ENCODE assay signal across 22 cellular contexts in the genomic region with DNA sequence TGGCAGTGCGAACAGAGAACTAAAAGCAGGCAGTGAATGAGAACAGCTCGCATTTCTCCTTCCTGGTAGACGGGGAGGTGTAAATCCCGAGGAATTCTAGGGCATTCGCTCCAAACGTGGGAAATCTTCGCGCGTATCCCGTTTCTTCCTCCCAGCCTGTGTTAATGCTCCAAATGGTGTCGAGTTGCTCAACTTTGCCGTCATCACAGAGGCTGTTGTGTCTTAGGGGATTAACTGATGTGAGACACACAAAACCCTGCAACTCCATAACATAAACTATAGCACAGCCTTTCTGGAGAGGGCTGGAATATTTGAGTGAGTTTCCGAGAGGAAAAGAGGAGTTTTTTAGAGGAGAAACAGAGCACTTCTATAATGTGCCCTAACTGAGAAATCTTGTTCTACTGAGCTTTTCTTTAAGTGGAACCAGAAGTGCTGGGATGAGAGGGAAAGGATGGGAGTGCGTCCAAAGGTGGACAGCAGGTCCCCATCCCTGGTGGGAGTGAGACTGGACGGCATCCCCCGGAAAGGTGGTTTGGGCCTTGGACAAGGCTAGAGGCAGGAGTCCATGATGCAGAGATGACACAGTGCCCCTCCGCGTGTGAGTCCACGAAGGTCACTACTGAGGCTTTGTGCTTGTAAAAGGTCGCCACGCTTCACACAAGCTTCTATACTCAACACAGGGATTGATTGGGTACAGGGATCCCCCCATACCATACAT. TPM values are rescaled to one million over a fixed set of nuclear protein-coding genes. Genes with fewer than 3 reads are reported as not detected.
"Had no signal": no experiment of that assay in that cellular context is flagged by ENCODE, and none has a peak within 500 bp of the region (broad histone marks: within the 10 kb centered on the region; RNA-seq: fewer than 3 reads in every experiment).

No MANE protein-coding gene starts in this region.

- H3K9me3 Mint-ChIP-seq: activated CD4-positive, alpha-beta T cell treated with anti-CD3 and anti-CD28 coated beads, Interleukin-2, amount 10 ng/mL, durations not matched to agents 24 days and 14 days; activated naive CD8-positive, alpha-beta T cell treated with anti-CD3 and anti-CD28 coated beads, Interleukin-2, amount 10 ng/mL, durations not matched to agents 7 days and 5 days; effector memory CD8-positive, alpha-beta T cell; WTC11 had no signal

- DNase-seq: activated CD4-positive, alpha-beta T cell treated with anti-CD3 and anti-CD28 coated beads, Interleukin-2, amount 10 ng/mL, durations not matched to agents 24 days and 14 days; activated CD8-positive, alpha-beta memory T cell treated with anti-CD3 and anti-CD28 coated beads, Interleukin-2, amount 50 U/mL, for 48 hours; activated naive CD8-positive, alpha-beta T cell treated with anti-CD3 and anti-CD28 coated beads, Interleukin-2, amount 10 ng/mL, durations not matched to agents 7 days and 5 days; dermis blood vessel endothelial cell; effector memory CD8-positive, alpha-beta T cell; heart right ventricle; naive thymus-derived CD4-positive, alpha-beta T cell; small intestine; stimulated activated CD4-positive, alpha-beta T cell treated with anti-CD3 and anti-CD28 coated beads, Interleukin-4, amount 100 ng/mL, for 4 hours; stimulated activated CD8-positive, alpha-beta memory T cell treated with anti-CD3 and anti-CD28 coated beads, Interleukin-4, amount 100 ng/mL, for 48 hours; stimulated activated naive CD8-positive, alpha-beta T cell treated with anti-CD3 and anti-CD28 coated beads, Interleukin-15, Interleukin-2, amounts not matched to agents 100 U/mL and 50 U/mL, for 24 hours; transverse colon had no signal

- H3K36me3 Mint-ChIP-seq: activated naive CD8-positive, alpha-beta T cell treated with anti-CD3 and anti-CD28 coated beads, Interleukin-2, amount 10 ng/mL, durations not matched to agents 7 days and 5 days; WTC11 had no signal

- ATAC-seq: effector memory CD8-positive, alpha-beta T cell; gastroesophageal sphincter; heart right ventricle; naive thymus-derived CD4-positive, alpha-beta T cell; stimulated activated naive CD8-positive, alpha-beta T cell treated with anti-CD3 and anti-CD28 coated beads, Interleukin-15, Interleukin-2, amounts not matched to agents 100 U/mL and 50 U/mL, for 24 hours; WTC11 had no signal

- FAIRE-seq: bronchial epithelial cell, islet of Langerhans, small intestine had no signal

- H3K27ac ChIP-seq: gastroesophageal sphincter, heart right ventricle, right atrium auricular region, transverse colon, vagina had no signal

- H3K4me3 Mint-ChIP-seq: activated CD4-positive, alpha-beta T cell treated with anti-CD3 and anti-CD28 coated beads, Interleukin-2, amount 10 ng/mL, durations not matched to agents 24 days and 14 days; activated naive CD8-positive, alpha-beta T cell treated with anti-CD3 and anti-CD28 coated beads, Interleukin-2, amount 10 ng/mL, durations not matched to agents 7 days and 5 days; effector memory CD8-positive, alpha-beta T cell had no signal

- H3K27ac Mint-ChIP-seq: activated CD4-positive, alpha-beta T cell treated with anti-CD3 and anti-CD28 coated beads, Interleukin-2, amount 10 ng/mL, durations not matched to agents 24 days and 14 days; effector memory CD8-positive, alpha-beta T cell; WTC11 had no signal

- H3K9me3 ChIP-seq: gastroesophageal sphincter, heart right ventricle, right atrium auricular region, transverse colon, vagina had no signal

- H3K36me3 ChIP-seq: gastroesophageal sphincter, heart right ventricle, right atrium auricular region, transverse colon, vagina had no signal

- H3K4me3 ChIP-seq: gastroesophageal sphincter, heart right ventricle, right atrium auricular region, transverse colon, vagina had no signal

RNA-seq across cellular contexts. Expression of gene EN2, which starts 6.2 kb away (rescaled TPM):
- total RNA-seq: activated CD4-positive, alpha-beta T cell treated with anti-CD3 and anti-CD28 coated beads, Interleukin-2, amount 10 ng/mL, durations not matched to agents 24 days and 14 days; activated naive CD8-positive, alpha-beta T cell treated with anti-CD3 and anti-CD28 coated beads, Interleukin-2, amount 10 ng/mL, durations not matched to agents 7 days and 5 days; bronchial epithelial cell; dermis blood vessel endothelial cell; epithelial cell of proximal tubule; lung microvascular endothelial cell; mononuclear cell; naive thymus-derived CD4-positive, alpha-beta T cell; right atrium auricular region; T-helper 1 cell treated with Interleukin-12 subunit alpha and Interleukin-12 subunit beta and Interleukin-4 antibody, amounts not matched to agents 30 ng/mL and 1 ng/mL, for 36 hours; transverse colon; WTC11 had no signal
- polyA plus RNA-seq: naive thymus-derived CD4-positive, alpha-beta T cell; small intestine had no signal
